Comparison of ENCODE assay signal across 3 cellular contexts in genomic region chr7:85376589-85376988, GRCh38.
"Had no signal": no experiment of that assay in that cellular context is flagged by ENCODE, and none has a peak within 500 bp of the region (broad histone marks: within the 10 kb centered on the region; RNA-seq: fewer than 3 reads in every experiment).

No MANE protein-coding gene starts in this region.

- ATAC-seq: GM12878 had no signal

- DNase-seq: GDM1, GF-D8 had no signal

- H3K4me3 ChIP-seq: GM12878 had no signal
